Comparison of ENCODE assay signal across 13 cellular contexts in genomic region chr21:43925096-43925481, GRCh38.
DNase-seq lines count a peak whose midpoint lies in the region; ATAC-seq and TF ChIP-seq lines count a peak whose summit lies in the region.
"Had no signal": no experiment of that assay in that cellular context is flagged by ENCODE, and none has a peak within 500 bp of the region (broad histone marks: within the 10 kb centered on the region; RNA-seq: fewer than 3 reads in every experiment).

No MANE protein-coding gene starts in this region.

- no peak overlapping the region for H3K27ac ChIP-seq in CD4-positive, alpha-beta T cell (ENCODE audit: low read depth, low read length)
- no peak overlapping the region for H3K27ac ChIP-seq in RWPE2 (ENCODE audit: poor library complexity, severe bottlenecking)
- peak overlapping the region in 11 of 12 donors; percentile 32 to 82 (median 64) for H3K27ac ChIP-seq in heart left ventricle
- H3K27ac ChIP-seq: thoracic aorta had no signal

- TF ChIP-seq POLR2A in heart left ventricle (IDR thresholded peaks at IDR 0.05): no peak

- ATAC-seq in CD4-positive, alpha-beta T cell (ENCODE audit: poor library complexity): no peak
- peak; percentile 19; the same call in 2 of the 3 replicates for ATAC-seq in RWPE2 (ENCODE audit: low read depth)
- peak in 3 of 4 donors; percentile 22 to 27 (median 25) for ATAC-seq in heart left ventricle
- no peak for ATAC-seq in naive thymus-derived CD8-positive, alpha-beta T cell
- no peak for ATAC-seq in GM21360 (IDR thresholded peaks at IDR 0.05; ENCODE audit: unreplicated experiment)

- no peak overlapping the region for H3K4me3 Mint-ChIP-seq in CD4-positive, alpha-beta T cell
- H3K4me3 Mint-ChIP-seq in naive thymus-derived CD8-positive, alpha-beta T cell: no peak overlapping the region

- H3K4me3 ChIP-seq in RWPE2 (ENCODE audit: severe bottlenecking) (no peak overlapping the region), heart left ventricle (no peak overlapping the region)
- H3K4me3 ChIP-seq: thoracic aorta had no signal

- no peaks in the 10 kb centered on the region for H3K27me3 Mint-ChIP-seq in CD4-positive, alpha-beta T cell
- H3K27me3 Mint-ChIP-seq in naive thymus-derived CD8-positive, alpha-beta T cell: no peaks in the 10 kb centered on the region

- no peaks in the 10 kb centered on the region for H3K27me3 ChIP-seq in CD4-positive, alpha-beta T cell (ENCODE audit: control insufficient read depth, insufficient read depth, low read length)
- H3K27me3 ChIP-seq in RWPE2 (ENCODE audit: insufficient read depth, poor library complexity, severe bottlenecking): no peaks in the 10 kb centered on the region
- H3K27me3 ChIP-seq in heart left ventricle: no peaks in the 10 kb centered on the region

- peaks cover 26% of the 10 kb centered on the region for H3K36me3 Mint-ChIP-seq in CD4-positive, alpha-beta T cell (ENCODE audit: low read depth)
- peaks cover 0 to 17% (median 2%) of the 10 kb centered on the region in 3 donors for H3K36me3 Mint-ChIP-seq in naive thymus-derived CD8-positive, alpha-beta T cell

- peaks cover 24% of the 10 kb centered on the region for H3K4me1 Mint-ChIP-seq in CD4-positive, alpha-beta T cell (ENCODE audit: low read depth)
- peaks cover 24 to 58% (median 31%) of the 10 kb centered on the region in 4 donors for H3K4me1 Mint-ChIP-seq in naive thymus-derived CD8-positive, alpha-beta T cell

- intact Hi-C loops in CD4-positive, alpha-beta T cell (cut with DNase I, micrococcal nuclease): no loop called here
- intact Hi-C loops in heart left ventricle (cut with DNase I): loop anchor here in 5 of 10 donors (5.0 kb wide), 1 partner anchor 58 kb away; the partner anchor contains the start of gene AGPAT3 (in 5 of the 5)

- H3K36me3 ChIP-seq in RWPE2 (ENCODE audit: low read depth) (no peaks in the 10 kb centered on the region; the same call in 1 of the 2 replicates), heart left ventricle (peaks cover 0 to 35% (median 0%) of the 10 kb centered on the region in 9 donors)
- H3K36me3 ChIP-seq: thoracic aorta had no signal

- no peaks in the 10 kb centered on the region for H3K9me3 ChIP-seq in CD4-positive, alpha-beta T cell (ENCODE audit: control insufficient read depth, low read length)
- no peaks in the 10 kb centered on the region for H3K9me3 ChIP-seq in RWPE2 (ENCODE audit: severe bottlenecking)
- no peaks in the 10 kb centered on the region for H3K9me3 ChIP-seq in heart left ventricle
- H3K9me3 ChIP-seq: thoracic aorta had no signal

- POLR2A ChIA-PET in CD4-positive, alpha-beta T cell (lab: Charles Lee): no interaction called here
- POLR2A ChIA-PET in naive thymus-derived CD8-positive, alpha-beta T cell (lab: Charles Lee): interaction anchor here (1.1 kb wide), 1 partner anchor 14 kb away, joined by 4 read pairs; no protein-coding TSS in a partner anchor

- peak overlapping the region; percentile 12 for H3K27ac Mint-ChIP-seq in CD4-positive, alpha-beta T cell
- H3K27ac Mint-ChIP-seq in naive thymus-derived CD8-positive, alpha-beta T cell: peak overlapping the region in 7 of 10 donors; percentile 31 to 90 (median 61)

- WGBS in heart left ventricle, 4 donors: 51 to 65% (median 60%) methylated on average over 11 to 13 of the region's 13 CpGs

- no peak for TF ChIP-seq CTCF in CD4-positive, alpha-beta T cell (IDR thresholded peaks at IDR 0.05)
- TF ChIP-seq CTCF in RWPE2 (IDR thresholded peaks at IDR 0.05; ENCODE audit: poor library complexity, severe bottlenecking): no peak
- TF ChIP-seq CTCF in heart left ventricle (IDR thresholded peaks at IDR 0.05): peak in 2 of 12 donors; percentile 7 to 8

- H3K4me1 ChIP-seq in RWPE2 (ENCODE audit: insufficient read depth, poor library complexity, severe bottlenecking): no peaks in the 10 kb centered on the region
- H3K4me1 ChIP-seq in heart left ventricle: peaks cover 11 to 88% (median 53%) of the 10 kb centered on the region in 12 donors

- CTCF ChIA-PET in CD4-positive, alpha-beta T cell (lab: Charles Lee): interaction anchor here (1.2 kb wide), 1 partner anchor 10 kb away, joined by 4 read pairs; no protein-coding TSS in a partner anchor

- no peak for DNase-seq in CD4-positive, alpha-beta T cell
- DNase-seq in RWPE2 (ENCODE audit: low spot score) (no peak), heart left ventricle (peak in 3 of 5 donors; percentile 51 to 58 (median 57)), NCI-H2171 (lab: John Stamatoyannopoulos, UW) (no peak), SHP77 (lab: John Stamatoyannopoulos, UW) (no peak), NCI-H345 (lab: John Stamatoyannopoulos, UW) (no peak)
- no peak for DNase-seq in naive thymus-derived CD8-positive, alpha-beta T cell
- DNase-seq: activated CD4-positive, alpha-beta T cell treated with anti-CD3 and anti-CD28 coated beads for 48 hours; effector CD8-positive, alpha-beta T cell; NCI-H446; OCI-M1 had no signal

- H3K9me3 Mint-ChIP-seq in CD4-positive, alpha-beta T cell: no peaks in the 10 kb centered on the region
- no peaks in the 10 kb centered on the region for H3K9me3 Mint-ChIP-seq in naive thymus-derived CD8-positive, alpha-beta T cell

Comparison
In these comparisons a context has a peak if more than half of its experiments do, and no peak if none do; other contexts are left out.
1. ATAC-seq: peak in RWPE2 (single experiment) and heart left ventricle (3 of 4); none in CD4-positive, alpha-beta T cell (single experiment), naive thymus-derived CD8-positive, alpha-beta T cell (0 of 2) and GM21360 (single experiment).
2. DNase-seq: peak in heart left ventricle (3 of 5); none in CD4-positive, alpha-beta T cell (0 of 10), RWPE2 (single experiment), naive thymus-derived CD8-positive, alpha-beta T cell (0 of 10), NCI-H2171 (single experiment), SHP77 (0 of 2) and NCI-H345 (single experiment).
3. H3K27ac ChIP-seq: peak in heart left ventricle (11 of 12); none in CD4-positive, alpha-beta T cell (single experiment) and RWPE2 (single experiment).